Comparison of ENCODE assay signal across 15 cellular contexts in genomic region chr22:35973388-35973787, GRCh38. TPM values are rescaled to one million over a fixed set of nuclear protein-coding genes. Genes with fewer than 3 reads are reported as not detected.
DNase-seq lines count a peak whose midpoint lies in the region; ATAC-seq and TF ChIP-seq lines count a peak whose summit lies in the region.
"Had no signal": no experiment of that assay in that cellular context is flagged by ENCODE, and none has a peak within 500 bp of the region (broad histone marks: within the 10 kb centered on the region; RNA-seq: fewer than 3 reads in every experiment).

No MANE protein-coding gene starts in this region.

- no peaks in the 10 kb centered on the region for H3K27me3 ChIP-seq in PC-9 (ENCODE audit: insufficient read depth, low read depth)
- H3K27me3 ChIP-seq in muscle layer of colon (ENCODE audit: control insufficient read depth in 1 of 2, insufficient read depth in 2 of 2, low read length in 2 of 2), result no peaks in the 10 kb centered on the region
- no peaks in the 10 kb centered on the region for H3K27me3 ChIP-seq in thoracic aorta (replicated peaks; ENCODE audit: insufficient read depth)
- H3K27me3 ChIP-seq: brain microvascular endothelial cell had no signal

- H3K4me1 ChIP-seq in PC-9 (replicated peaks; ENCODE audit: insufficient read depth), result peaks cover 16% of the 10 kb centered on the region
- peaks cover 75% of the 10 kb centered on the region for H3K4me1 ChIP-seq in muscle layer of colon (ENCODE audit: insufficient read depth, low read length)
- H3K4me1 ChIP-seq in thoracic aorta (ENCODE audit: control insufficient read depth in 1 of 2, low read depth in 2 of 2), result peaks cover 37 to 77% of the 10 kb centered on the region in 2 donors

- H3K4me1 Mint-ChIP-seq in endothelial cell (ENCODE audit: unreplicated experiment), result peaks cover 76% of the 10 kb centered on the region
- H3K4me1 Mint-ChIP-seq in T-helper 2 cell treated with Interferon-gamma antibody and Interleukin-4, amounts not matched to agents 5 μg/mL and 100 μg/mL, for 36 hours (ENCODE audit: low read depth), result no peaks in the 10 kb centered on the region
- H3K4me1 Mint-ChIP-seq: activated T-helper 17 cell treated with anti-CD3 and anti-CD28 coated beads, Interleukin-2, amount 50 U/mL, for 72 hours had no signal

- no peak for TF ChIP-seq CTCF in PC-9 (conservative IDR thresholded peaks at IDR 0.05)
- no peak for TF ChIP-seq CTCF in endothelial cell (IDR thresholded peaks at IDR 0.05; ENCODE audit: unreplicated experiment)
- no peak for TF ChIP-seq CTCF in thoracic aorta (IDR thresholded peaks at IDR 0.05)

- H2AFZ ChIP-seq in PC-9, result no peak overlapping the region

- POLR2A ChIA-PET in PC-9 (lab: Charles Lee; ENCODE audit: unreplicated experiment), result no interaction called here

- peak overlapping the region; percentile 13; the same call in 1 of the 2 replicates for H3K27ac ChIP-seq in PC-9
- H3K27ac ChIP-seq in muscle layer of colon (ENCODE audit: low read depth, low read length), result peak overlapping the region; percentile 81
- peak overlapping the region; percentile 87 to 90 for H3K27ac ChIP-seq in thoracic aorta
- H3K27ac ChIP-seq: brain microvascular endothelial cell had no signal

- CTCF ChIA-PET in PC-9 (lab: Charles Lee), result no interaction called here

- no peaks in the 10 kb centered on the region for H3K9me3 Mint-ChIP-seq in endothelial cell (ENCODE audit: unreplicated experiment)
- no peaks in the 10 kb centered on the region for H3K9me3 Mint-ChIP-seq in T-helper 2 cell treated with Interferon-gamma antibody and Interleukin-4, amounts not matched to agents 5 μg/mL and 100 μg/mL, for 36 hours
- H3K9me3 Mint-ChIP-seq: activated T-helper 17 cell treated with anti-CD3 and anti-CD28 coated beads, Interleukin-2, amount 50 U/mL, for 72 hours; naive B cell had no signal

- no peak overlapping the region for H3K4me2 ChIP-seq in PC-9

- 0 out of 2 replicates have a peak, but pooled peaks cover 6% of the 10 kb centered on the region for H3K9me2 ChIP-seq in PC-9 (ENCODE audit: insufficient read depth)

- no peak overlapping the region for H3K9ac ChIP-seq in muscle layer of colon (ENCODE audit: low read length)

- intact Hi-C loops in PC-9 (cut with micrococcal nuclease; ENCODE audit: unreplicated experiment), result no loop called here

- H3K79me2 ChIP-seq in PC-9 (ENCODE audit: low read depth), result peaks cover 92% of the 10 kb centered on the region

- H3K27ac Mint-ChIP-seq in endothelial cell (ENCODE audit: unreplicated experiment), result peak overlapping the region; percentile 96
- no peak overlapping the region for H3K27ac Mint-ChIP-seq in T-helper 2 cell treated with Interferon-gamma antibody and Interleukin-4, amounts not matched to agents 5 μg/mL and 100 μg/mL, for 36 hours
- H3K27ac Mint-ChIP-seq: activated T-helper 17 cell treated with anti-CD3 and anti-CD28 coated beads, Interleukin-2, amount 50 U/mL, for 72 hours had no signal

- H3F3A ChIP-seq in PC-9 (ENCODE audit: insufficient read depth, low read depth), result peaks cover 21% of the 10 kb centered on the region; the same call in 1 of the 2 replicates

- H3K36me3 Mint-ChIP-seq in endothelial cell (ENCODE audit: low read depth, unreplicated experiment), result peaks cover 3% of the 10 kb centered on the region
- H3K36me3 Mint-ChIP-seq in T-helper 2 cell treated with Interferon-gamma antibody and Interleukin-4, amounts not matched to agents 5 μg/mL and 100 μg/mL, for 36 hours (ENCODE audit: low read depth), result no peaks in the 10 kb centered on the region
- H3K36me3 Mint-ChIP-seq: naive B cell had no signal

- H3K27me3 Mint-ChIP-seq in endothelial cell (ENCODE audit: unreplicated experiment), result peaks cover 6% of the 10 kb centered on the region
- peaks cover 3% of the 10 kb centered on the region for H3K27me3 Mint-ChIP-seq in T-helper 2 cell treated with Interferon-gamma antibody and Interleukin-4, amounts not matched to agents 5 μg/mL and 100 μg/mL, for 36 hours (ENCODE audit: low read depth)

- H4K20me1 ChIP-seq in PC-9 (ENCODE audit: insufficient read depth), result peaks cover 39% of the 10 kb centered on the region

- ATAC-seq in thoracic aorta (ENCODE audit: insufficient number of reproducible peaks, low FRiP score, low read depth), result no peak
- no peak for ATAC-seq in GM19328 (IDR thresholded peaks at IDR 0.05; ENCODE audit: unreplicated experiment)
- ATAC-seq: activated T-helper 17 cell treated with anti-CD3 and anti-CD28 coated beads, Interleukin-2, amount 50 U/mL, for 72 hours had no signal

- DNase-seq in PC-9 (no peak), endothelial cell (ENCODE audit: low spot score) (no peak), thoracic aorta (ENCODE audit: low spot score) (no peak), occipital lobe (lab: John Stamatoyannopoulos, UW) (no peak)
- DNase-seq in T-helper 2 cell treated with Interferon-gamma antibody and Interleukin-4, amounts not matched to agents 5 μg/mL and 100 μg/mL, for 36 hours (ENCODE audit: low spot score), result no peak
- DNase-seq in activated naive CD4-positive, alpha-beta T cell treated with anti-CD3 and anti-CD28 coated beads, Interleukin-2, amount 50 U/mL, for 16 hours, result no peak
- DNase-seq: activated CD4-positive, alpha-beta T cell treated with anti-CD3 and anti-CD28 coated beads for 48 hours; brain microvascular endothelial cell; naive B cell; NCI-H1048; NCI-H2171 treated with DMSO at 0.1 percent for 48 hours; stimulated activated CD4-positive, alpha-beta T cell treated with anti-CD3 and anti-CD28 coated beads, Interleukin-15, amount 100 ng/mL, for 24 hours had no signal

- H3K36me3 ChIP-seq in PC-9 (ENCODE audit: low read depth), result no peaks in the 10 kb centered on the region
- no peaks in the 10 kb centered on the region for H3K36me3 ChIP-seq in muscle layer of colon (ENCODE audit: insufficient read depth, low read length)
- H3K36me3 ChIP-seq in thoracic aorta, result no peaks in the 10 kb centered on the region
- H3K36me3 ChIP-seq: brain microvascular endothelial cell had no signal

- H3K4me3 ChIP-seq in PC-9 (no peak overlapping the region), muscle layer of colon (ENCODE audit: low read depth in 1 of 2, low read length in 2 of 2) (no peak overlapping the region), thoracic aorta (peak overlapping the region; percentile 38)

- no peak overlapping the region for H3K4me3 Mint-ChIP-seq in endothelial cell (ENCODE audit: unreplicated experiment)
- no peak overlapping the region for H3K4me3 Mint-ChIP-seq in T-helper 2 cell treated with Interferon-gamma antibody and Interleukin-4, amounts not matched to agents 5 μg/mL and 100 μg/mL, for 36 hours
- H3K4me3 Mint-ChIP-seq: activated T-helper 17 cell treated with anti-CD3 and anti-CD28 coated beads, Interleukin-2, amount 50 U/mL, for 72 hours; naive B cell had no signal

- H3K9me3 ChIP-seq in PC-9 (ENCODE audit: insufficient read depth, low read depth) (no peaks in the 10 kb centered on the region), muscle layer of colon (ENCODE audit: low read length) (no peaks in the 10 kb centered on the region), thoracic aorta (no peaks in the 10 kb centered on the region)

- no TSS peak for BruUV-seq in PC-9 (replicated peaks; lab: Mats Ljungman, UMichigan)

RNA-seq across cellular contexts. Expression of gene RBFOX2, which starts 55.2 kb away (rescaled TPM):
- 81.7 and 109 TPM in 2 replicates for total RNA-seq in PC-9 (2021)
- total RNA-seq in endothelial cell (ENCODE audit: unreplicated experiment), result 228 TPM
- 100 to 1,000 TPM; 117 to 143 TPM for total RNA-seq in thoracic aorta
- total RNA-seq in occipital lobe, result 454 TPM

Comparison
In these comparisons a context has a peak if more than half of its experiments do, and no peak if none do; other contexts are left out.
1. H3K27ac ChIP-seq: peak in every context shown above with its lines; median percentile 88 in thoracic aorta; 81 in muscle layer of colon; 13 in PC-9.